40 cellular contexts compared by ENCODE assay signal in the genomic region with DNA sequence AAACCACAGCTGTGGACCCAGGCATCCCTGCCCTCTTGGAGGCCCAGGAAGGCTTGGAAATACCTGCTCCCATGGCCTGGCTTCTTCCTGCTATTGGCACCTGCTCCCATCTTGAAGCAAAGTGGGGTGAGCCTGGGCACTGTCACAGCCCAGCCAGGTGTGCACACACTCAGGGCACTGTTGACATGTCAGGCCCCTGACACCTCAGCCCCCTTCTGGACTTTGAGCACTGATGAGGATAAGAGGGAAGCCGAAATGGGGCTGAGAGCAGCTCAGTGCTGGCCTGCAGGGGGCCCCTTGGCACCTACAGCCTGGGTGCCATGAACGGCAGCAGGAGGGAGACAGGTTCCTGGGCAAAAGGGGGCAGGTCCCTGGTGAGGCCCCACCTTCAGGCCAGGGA. TPM values are rescaled to one million over a fixed set of nuclear protein-coding genes. Genes with fewer than 3 reads are reported as not detected.
"Had no signal": no experiment of that assay in that cellular context is flagged by ENCODE, and none has a peak within 500 bp of the region (broad histone marks: within the 10 kb centered on the region; RNA-seq: fewer than 3 reads in every experiment).

No MANE protein-coding gene starts in this region.

- DNase-seq: activated effector memory CD4-positive, alpha-beta T cell treated with anti-CD3 and anti-CD28 coated beads, Interleukin-2, amount 50 U/mL, for 16 hours; activated effector memory CD4-positive, alpha-beta T cell treated with Interleukin-2 at 50 U/mL for 16 hours; activated gamma-delta T cell; activated gamma-delta T cell treated with Interleukin-2 at 50 U/mL for 16 hours; activated naive CD4-positive, alpha-beta T cell; activated naive CD4-positive, alpha-beta T cell treated with anti-CD3 and anti-CD28 coated beads for 36 hours; activated naive CD4-positive, alpha-beta T cell treated with anti-CD3 and anti-CD28 coated beads, Interleukin-2, amount 10 ng/mL, durations not matched to agents 7 days and 5 days; activated naive CD4-positive, alpha-beta T cell treated with anti-CD3 and anti-CD28 coated beads, Interleukin-2, amount 50 U/mL, for 16 hours; activated naive CD4-positive, alpha-beta T cell treated with Interleukin-2 at 50 U/mL for 16 hours; activated naive CD8-positive, alpha-beta T cell treated with anti-CD3 and anti-CD28 coated beads for 36 hours; activated naive CD8-positive, alpha-beta T cell treated with anti-CD3 and anti-CD28 coated beads, Interleukin-2, amount 10 ng/mL, durations not matched to agents 7 days and 5 days; activated naive CD8-positive, alpha-beta T cell treated with anti-CD3 and anti-CD28 coated beads, Interleukin-2, amount 50 U/mL, for 24 hours; activated T-cell treated with anti-CD3 and anti-CD28 coated beads for 4 hours; activated T-cell treated with anti-CD3 and anti-CD28 coated beads, Interleukin-2, amount 50 U/mL, for 1 hour; activated T-cell treated with anti-CD3 and anti-CD28 coated beads, Interleukin-2, amount 50 U/mL, for 24 hours; activated T-cell treated with anti-CD3 and anti-CD28 coated beads, Interleukin-2, amount 50 U/mL, for 4 hours; activated T-cell treated with anti-CD3 and anti-CD28 coated beads, Interleukin-2, amount 50 U/mL, for 48 hours; activated T-cell treated with anti-CD3 and anti-CD28 coated beads, Interleukin-2, amount 50 U/mL, for 72 hours; adrenal gland; amniotic stem cell; amygdala; anterior cingulate cortex; body of pancreas; brain microvascular endothelial cell; caudate nucleus; central memory CD4-positive, alpha-beta T cell; cerebellar nuclear complex had no signal

- H3K27me3 Mint-ChIP-seq: activated naive CD4-positive, alpha-beta T cell treated with anti-CD3 and anti-CD28 coated beads, Interleukin-2, amount 10 ng/mL, durations not matched to agents 7 days and 5 days; activated naive CD4-positive, alpha-beta T cell treated with anti-CD3 and anti-CD28 coated beads, Interleukin-2, amount 50 U/mL, for 24 hours; activated naive CD8-positive, alpha-beta T cell; activated naive CD8-positive, alpha-beta T cell treated with anti-CD3 and anti-CD28 coated beads for 36 hours; activated naive CD8-positive, alpha-beta T cell treated with anti-CD3 and anti-CD28 coated beads, Interleukin-2, amount 10 ng/mL, durations not matched to agents 7 days and 5 days; activated naive CD8-positive, alpha-beta T cell treated with anti-CD3 and anti-CD28 coated beads, Interleukin-2, amount 50 U/mL, for 24 hours; activated T-cell treated with anti-CD3 and anti-CD28 coated beads, Interleukin-2, amount 50 U/mL, for 24 hours; activated T-helper 17 cell treated with anti-CD3 and anti-CD28 coated beads, Interleukin-2, amount 50 U/mL, for 72 hours; central memory CD8-positive, alpha-beta T cell had no signal

- H3K27ac ChIP-seq: adrenal gland, ascending aorta, body of pancreas, brain microvascular endothelial cell, breast epithelium, cardiac muscle cell had no signal

- H3K36me3 ChIP-seq: adrenal gland, ascending aorta, brain microvascular endothelial cell, breast epithelium, cardiac muscle cell had no signal

- H3K27me3 ChIP-seq: adrenal gland, ascending aorta, body of pancreas, brain microvascular endothelial cell, breast epithelium, cardiac muscle cell had no signal

- H3K4me3 Mint-ChIP-seq: activated naive CD4-positive, alpha-beta T cell treated with anti-CD3 and anti-CD28 coated beads for 36 hours; activated naive CD4-positive, alpha-beta T cell treated with anti-CD3 and anti-CD28 coated beads, Interleukin-2, amount 10 ng/mL, durations not matched to agents 7 days and 5 days; activated naive CD4-positive, alpha-beta T cell treated with anti-CD3 and anti-CD28 coated beads, Interleukin-2, amount 50 U/mL, for 24 hours; activated naive CD8-positive, alpha-beta T cell; activated naive CD8-positive, alpha-beta T cell treated with anti-CD3 and anti-CD28 coated beads for 36 hours; activated naive CD8-positive, alpha-beta T cell treated with anti-CD3 and anti-CD28 coated beads, Interleukin-2, amount 10 ng/mL, durations not matched to agents 7 days and 5 days; activated naive CD8-positive, alpha-beta T cell treated with anti-CD3 and anti-CD28 coated beads, Interleukin-2, amount 50 U/mL, for 24 hours; activated T-cell treated with anti-CD3 and anti-CD28 coated beads, Interleukin-2, amount 50 U/mL, for 24 hours; activated T-cell treated with anti-CD3 and anti-CD28 coated beads, Interleukin-2, amount 50 U/mL, for 4 hours; activated T-cell treated with anti-CD3 and anti-CD28 coated beads, Interleukin-2, amount 50 U/mL, for 72 hours; activated T-helper 1 cell treated with anti-CD3 and anti-CD28 coated beads, Interleukin-12 subunit alpha, Interleukin-12 subunit beta, Interleukin-2, Interleukin-4 antibody, amounts not matched to agents 30 ng/mL and 10 ng/mL and 1 ng/mL, durations not matched to agents 14 hours and 24 hours and 36 hours; activated T-helper 17 cell treated with anti-CD3 and anti-CD28 coated beads, Interleukin-2, amount 50 U/mL, for 72 hours; brain; central memory CD8-positive, alpha-beta T cell had no signal

- H3K9me3 ChIP-seq: adrenal gland, ascending aorta had no signal

- H3K36me3 Mint-ChIP-seq: activated naive CD4-positive, alpha-beta T cell treated with anti-CD3 and anti-CD28 coated beads, Interleukin-2, amount 10 ng/mL, durations not matched to agents 7 days and 5 days; activated naive CD4-positive, alpha-beta T cell treated with anti-CD3 and anti-CD28 coated beads, Interleukin-2, amount 50 U/mL, for 24 hours; activated naive CD8-positive, alpha-beta T cell treated with anti-CD3 and anti-CD28 coated beads for 36 hours; activated naive CD8-positive, alpha-beta T cell treated with anti-CD3 and anti-CD28 coated beads, Interleukin-2, amount 10 ng/mL, durations not matched to agents 7 days and 5 days had no signal

- H3K27ac Mint-ChIP-seq: activated naive CD4-positive, alpha-beta T cell treated with anti-CD3 and anti-CD28 coated beads for 36 hours; activated naive CD4-positive, alpha-beta T cell treated with anti-CD3 and anti-CD28 coated beads, Interleukin-2, amount 10 ng/mL, durations not matched to agents 7 days and 5 days; activated naive CD4-positive, alpha-beta T cell treated with anti-CD3 and anti-CD28 coated beads, Interleukin-2, amount 50 U/mL, for 24 hours; activated naive CD4-positive, alpha-beta T cell treated with anti-CD3 and anti-CD28 coated beads, Interleukin-2, amount 50 U/mL, for 72 hours; activated naive CD8-positive, alpha-beta T cell; activated naive CD8-positive, alpha-beta T cell treated with anti-CD3 and anti-CD28 coated beads for 36 hours; activated naive CD8-positive, alpha-beta T cell treated with anti-CD3 and anti-CD28 coated beads, Interleukin-2, amount 10 ng/mL, durations not matched to agents 7 days and 5 days; activated naive CD8-positive, alpha-beta T cell treated with anti-CD3 and anti-CD28 coated beads, Interleukin-2, amount 50 U/mL, for 24 hours; activated T-cell treated with anti-CD3 and anti-CD28 coated beads, Interleukin-2, amount 50 U/mL, for 24 hours; activated T-cell treated with anti-CD3 and anti-CD28 coated beads, Interleukin-2, amount 50 U/mL, for 72 hours; activated T-helper 1 cell treated with anti-CD3 and anti-CD28 coated beads, Interleukin-12 subunit alpha, Interleukin-12 subunit beta, Interleukin-2, Interleukin-4 antibody, amounts not matched to agents 30 ng/mL and 10 ng/mL and 1 ng/mL, durations not matched to agents 14 hours and 24 hours and 36 hours; activated T-helper 17 cell treated with anti-CD3 and anti-CD28 coated beads, Interleukin-2, amount 50 U/mL, for 72 hours; activated T-helper 2 cell treated with anti-CD3 and anti-CD28 coated beads, Interferon-gamma antibody, Interleukin-2, Interleukin-4, amounts not matched to agents 10 μg/mL and 5 μg/mL and 100 μg/mL, durations not matched to agents 14 hours and 24 hours and 36 hours; brain had no signal

- H3K4me3 ChIP-seq: adrenal gland, ascending aorta, body of pancreas, breast epithelium, cardiac muscle cell had no signal

- H3K9me3 Mint-ChIP-seq: activated naive CD4-positive, alpha-beta T cell treated with anti-CD3 and anti-CD28 coated beads, Interleukin-2, amount 50 U/mL, for 24 hours; central memory CD8-positive, alpha-beta T cell had no signal

- H3K4me1 Mint-ChIP-seq: activated naive CD4-positive, alpha-beta T cell treated with anti-CD3 and anti-CD28 coated beads, Interleukin-2, amount 10 ng/mL, durations not matched to agents 7 days and 5 days; activated naive CD4-positive, alpha-beta T cell treated with anti-CD3 and anti-CD28 coated beads, Interleukin-2, amount 50 U/mL, for 24 hours; activated naive CD8-positive, alpha-beta T cell treated with anti-CD3 and anti-CD28 coated beads for 36 hours; activated naive CD8-positive, alpha-beta T cell treated with anti-CD3 and anti-CD28 coated beads, Interleukin-2, amount 10 ng/mL, durations not matched to agents 7 days and 5 days; activated naive CD8-positive, alpha-beta T cell treated with anti-CD3 and anti-CD28 coated beads, Interleukin-2, amount 50 U/mL, for 24 hours; activated T-helper 17 cell treated with anti-CD3 and anti-CD28 coated beads, Interleukin-2, amount 50 U/mL, for 72 hours; central memory CD8-positive, alpha-beta T cell had no signal

- H3K4me1 ChIP-seq: adrenal gland, ascending aorta, body of pancreas, breast epithelium had no signal

- ATAC-seq: activated naive CD4-positive, alpha-beta T cell treated with anti-CD3 and anti-CD28 coated beads, Interleukin-2, amount 50 U/mL, for 72 hours; activated naive CD8-positive, alpha-beta T cell treated with anti-CD3 and anti-CD28 coated beads, Interleukin-2, amount 50 U/mL, for 24 hours; activated T-cell treated with anti-CD3 and anti-CD28 coated beads, Interleukin-2, amount 50 U/mL, for 4 hours; activated T-cell treated with anti-CD3 and anti-CD28 coated beads, Interleukin-2, amount 50 U/mL, for 72 hours; activated T-helper 17 cell treated with anti-CD3 and anti-CD28 coated beads, Interleukin-2, amount 50 U/mL, for 72 hours; body of pancreas had no signal

- FAIRE-seq: astrocyte, bronchial epithelial cell had no signal

RNA-seq across cellular contexts. Expression of a gene that starts 55.9 kb away (rescaled TPM):
- total RNA-seq: activated naive CD4-positive, alpha-beta T cell treated with anti-CD3 and anti-CD28 coated beads for 36 hours; activated naive CD8-positive, alpha-beta T cell treated with anti-CD3 and anti-CD28 coated beads for 36 hours; activated T-cell treated with anti-CD3 and anti-CD28 coated beads, Interleukin-2, amount 50 U/mL, for 4 hours; activated T-helper 1 cell treated with anti-CD3 and anti-CD28 coated beads, Interleukin-12 subunit alpha, Interleukin-12 subunit beta, Interleukin-2, Interleukin-4 antibody, amounts not matched to agents 30 ng/mL and 10 ng/mL and 1 ng/mL, durations not matched to agents 14 hours and 24 hours and 36 hours; activated T-helper 2 cell treated with anti-CD3 and anti-CD28 coated beads, Interferon-gamma antibody, Interleukin-2, Interleukin-4, amounts not matched to agents 10 μg/mL and 5 μg/mL and 100 μg/mL, durations not matched to agents 14 hours and 24 hours and 36 hours; ascending aorta; bronchial epithelial cell had no signal
